ENCODE assay signal across 1 cellular context in the genomic region with DNA sequence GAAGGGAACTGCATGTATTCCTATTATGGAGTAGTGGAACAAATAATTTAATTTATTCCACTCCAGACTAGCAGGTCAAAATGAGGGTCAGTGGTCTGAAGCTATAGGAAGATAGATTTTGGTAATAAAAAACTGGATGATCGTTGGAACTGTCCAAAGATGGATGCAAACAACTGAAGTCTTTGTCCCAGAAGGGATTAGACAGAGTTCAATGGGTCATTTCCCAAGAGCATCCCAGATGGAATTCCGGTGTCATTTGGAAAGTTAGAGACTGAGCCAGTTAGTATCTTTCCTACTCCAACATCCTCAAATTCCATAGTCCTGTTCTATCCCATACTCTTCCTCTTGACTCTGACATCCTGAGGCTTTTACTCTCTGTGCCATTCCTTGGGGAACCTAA.
TF ChIP-seq lines count a peak whose summit lies in the region.

No MANE protein-coding gene starts in this region.

TF ChIP-seq in HepG2, 621 proteins besides CTCF, POLR2A, EP300 and RAD21 (continued from another document and continues in another):
- TF ChIP-seq, protein P1, sequence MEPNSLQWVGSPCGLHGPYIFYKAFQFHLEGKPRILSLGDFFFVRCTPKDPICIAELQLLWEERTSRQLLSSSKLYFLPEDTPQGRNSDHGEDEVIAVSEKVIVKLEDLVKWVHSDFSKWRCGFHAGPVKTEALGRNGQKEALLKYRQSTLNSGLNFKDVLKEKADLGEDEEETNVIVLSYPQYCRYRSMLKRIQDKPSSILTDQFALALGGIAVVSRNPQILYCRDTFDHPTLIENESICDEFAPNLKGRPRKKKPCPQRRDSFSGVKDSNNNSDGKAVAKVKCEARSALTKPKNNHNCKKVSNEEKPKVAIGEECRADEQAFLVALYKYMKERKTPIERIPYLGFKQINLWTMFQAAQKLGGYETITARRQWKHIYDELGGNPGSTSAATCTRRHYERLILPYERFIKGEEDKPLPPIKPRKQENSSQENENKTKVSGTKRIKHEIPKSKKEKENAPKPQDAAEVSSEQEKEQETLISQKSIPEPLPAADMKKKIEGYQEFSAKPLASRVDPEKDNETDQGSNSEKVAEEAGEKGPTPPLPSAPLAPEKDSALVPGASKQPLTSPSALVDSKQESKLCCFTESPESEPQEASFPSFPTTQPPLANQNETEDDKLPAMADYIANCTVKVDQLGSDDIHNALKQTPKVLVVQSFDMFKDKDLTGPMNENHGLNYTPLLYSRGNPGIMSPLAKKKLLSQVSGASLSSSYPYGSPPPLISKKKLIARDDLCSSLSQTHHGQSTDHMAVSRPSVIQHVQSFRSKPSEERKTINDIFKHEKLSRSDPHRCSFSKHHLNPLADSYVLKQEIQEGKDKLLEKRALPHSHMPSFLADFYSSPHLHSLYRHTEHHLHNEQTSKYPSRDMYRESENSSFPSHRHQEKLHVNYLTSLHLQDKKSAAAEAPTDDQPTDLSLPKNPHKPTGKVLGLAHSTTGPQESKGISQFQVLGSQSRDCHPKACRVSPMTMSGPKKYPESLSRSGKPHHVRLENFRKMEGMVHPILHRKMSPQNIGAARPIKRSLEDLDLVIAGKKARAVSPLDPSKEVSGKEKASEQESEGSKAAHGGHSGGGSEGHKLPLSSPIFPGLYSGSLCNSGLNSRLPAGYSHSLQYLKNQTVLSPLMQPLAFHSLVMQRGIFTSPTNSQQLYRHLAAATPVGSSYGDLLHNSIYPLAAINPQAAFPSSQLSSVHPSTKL (CRISPR knock-in tag; IDR thresholded peaks at IDR 0.05): peak; percentile 66
- TF ChIP-seq ZMYM2 (CRISPR knock-in tag; IDR thresholded peaks at IDR 0.05) (peak; percentile 49; the same call in 1 of the 2 replicates), HMG20A (CRISPR knock-in tag; IDR thresholded peaks at IDR 0.05; ENCODE audit: borderline replicate concordance) (peak; percentile 46; the same call in 1 of the 2 replicates), SAP130 (CRISPR knock-in tag; IDR thresholded peaks at IDR 0.05; ENCODE audit: low read depth) (peak; percentile 29; the same call in 1 of the 2 replicates), IKZF4 (CRISPR knock-in tag; IDR thresholded peaks at IDR 0.05; ENCODE audit: borderline replicate concordance, low read depth, not compliant biosample characterization) (no peak), SOX6 (IDR thresholded peaks at IDR 0.05) (no peak), SOX6 (CRISPR knock-in tag; IDR thresholded peaks at IDR 0.05) (peak; percentile 52), SRSF9 (IDR thresholded peaks at IDR 0.05; ENCODE audit: borderline replicate concordance, insufficient read depth, low read depth, low read length, poor library complexity, severe bottlenecking) (no peak), PHF21A (CRISPR knock-in tag; IDR thresholded peaks at IDR 0.05) (peak; percentile 50), GABPA (IDR thresholded peaks at IDR 0.05; ENCODE audit: low read depth, low read length) (no peak), GABPA (CRISPR knock-in tag; IDR thresholded peaks at IDR 0.05; ENCODE audit: low read depth) (no peak), ZNF737 (CRISPR knock-in tag; IDR thresholded peaks at IDR 0.05; ENCODE audit: borderline replicate concordance) (no peak), KDM1A (CRISPR knock-in tag; IDR thresholded peaks at IDR 0.05) (no peak), TSC22D2 (CRISPR knock-in tag; IDR thresholded peaks at IDR 0.05; ENCODE audit: borderline replicate concordance) (no peak), RARA (CRISPR knock-in tag; IDR thresholded peaks at IDR 0.05) (peak; percentile 74), ZNF644 (CRISPR knock-in tag; IDR thresholded peaks at IDR 0.05; ENCODE audit: low read depth) (peak; percentile 72; the same call in 1 of the 2 replicates), ZNF605 (CRISPR knock-in tag; IDR thresholded peaks at IDR 0.05) (0 out of 2 replicates have a peak, but pooled peaks have one; percentile 41), RBM22 (optimal IDR thresholded peaks at IDR 0.05; ENCODE audit: low read length) (no peak), POLR2AphosphoS2 (IDR thresholded peaks at IDR 0.05; ENCODE audit: low read depth, low read length) (no peak), TCF7 (IDR thresholded peaks at IDR 0.05; ENCODE audit: low read depth) (no peak), ZNF557 (CRISPR knock-in tag; IDR thresholded peaks at IDR 0.05) (no peak), SOX5 (CRISPR knock-in tag; IDR thresholded peaks at IDR 0.05; ENCODE audit: borderline replicate concordance) (peak; percentile 59; the same call in 1 of the 2 replicates), BCL6 (CRISPR knock-in tag; IDR thresholded peaks at IDR 0.05) (peak; percentile 21; the same call in 1 of the 2 replicates), ZNF569 (CRISPR knock-in tag; IDR thresholded peaks at IDR 0.05; ENCODE audit: borderline replicate concordance) (no peak), NR2F1 (CRISPR knock-in tag; IDR thresholded peaks at IDR 0.05) (peak; percentile 23 to 33; a peak in 2 of 4 replicates), ZNF274 (CRISPR knock-in tag; IDR thresholded peaks at IDR 0.05) (no peak), ZNF383 (CRISPR knock-in tag; IDR thresholded peaks at IDR 0.05; ENCODE audit: borderline replicate concordance) (no peak), PITX1 (CRISPR knock-in tag; IDR thresholded peaks at IDR 0.05) (peak; percentile 87), CEBPG (CRISPR knock-in tag; IDR thresholded peaks at IDR 0.05) (0 out of 2 replicates have a peak, but pooled peaks have one; percentile 31), RXRA (CRISPR knock-in tag; IDR thresholded peaks at IDR 0.05) (no peak), TEAD3 (CRISPR knock-in tag; optimal IDR thresholded peaks at IDR 0.05; ENCODE audit: borderline replicate concordance) (peak; percentile 68), JDP2 (CRISPR knock-in tag; IDR thresholded peaks at IDR 0.05; ENCODE audit: borderline replicate concordance) (no peak), CEBPB (IDR thresholded peaks at IDR 0.05; ENCODE audit: borderline replicate concordance, low read depth, low read length) (0 out of 2 replicates have a peak, but pooled peaks have one; percentile 4), LCORL (IDR thresholded peaks at IDR 0.05) (no peak), LCORL (CRISPR knock-in tag; IDR thresholded peaks at IDR 0.05) (peak; percentile 22; the same call in 1 of the 2 replicates), ZNF34 (CRISPR knock-in tag; IDR thresholded peaks at IDR 0.05; ENCODE audit: borderline replicate concordance) (no peak), EHMT2 (IDR thresholded peaks at IDR 0.05; ENCODE audit: borderline replicate concordance, low read depth, low read length) (peak; percentile 44; the same call in 1 of the 2 replicates), HMG20B (CRISPR knock-in tag; conservative IDR thresholded peaks at IDR 0.05) (0 out of 2 replicates have a peak, but pooled peaks have one; percentile 26), NCOR1 (IDR thresholded peaks at IDR 0.05; ENCODE audit: borderline replicate concordance, low read length) (peak; percentile 64; the same call in 1 of the 2 replicates), HNF4G (IDR thresholded peaks at IDR 0.05; ENCODE audit: borderline replicate concordance, low read depth, low read length) (peak; percentile 55; the same call in 1 of the 2 replicates), HNF4G (CRISPR knock-in tag; IDR thresholded peaks at IDR 0.05; ENCODE audit: borderline replicate concordance, low read depth) (no peak), POGZ (CRISPR knock-in tag; IDR thresholded peaks at IDR 0.05) (peak; percentile 72), HOXA5 (CRISPR knock-in tag; IDR thresholded peaks at IDR 0.05) (no peak)
- TF ChIP-seq, protein P2, sequence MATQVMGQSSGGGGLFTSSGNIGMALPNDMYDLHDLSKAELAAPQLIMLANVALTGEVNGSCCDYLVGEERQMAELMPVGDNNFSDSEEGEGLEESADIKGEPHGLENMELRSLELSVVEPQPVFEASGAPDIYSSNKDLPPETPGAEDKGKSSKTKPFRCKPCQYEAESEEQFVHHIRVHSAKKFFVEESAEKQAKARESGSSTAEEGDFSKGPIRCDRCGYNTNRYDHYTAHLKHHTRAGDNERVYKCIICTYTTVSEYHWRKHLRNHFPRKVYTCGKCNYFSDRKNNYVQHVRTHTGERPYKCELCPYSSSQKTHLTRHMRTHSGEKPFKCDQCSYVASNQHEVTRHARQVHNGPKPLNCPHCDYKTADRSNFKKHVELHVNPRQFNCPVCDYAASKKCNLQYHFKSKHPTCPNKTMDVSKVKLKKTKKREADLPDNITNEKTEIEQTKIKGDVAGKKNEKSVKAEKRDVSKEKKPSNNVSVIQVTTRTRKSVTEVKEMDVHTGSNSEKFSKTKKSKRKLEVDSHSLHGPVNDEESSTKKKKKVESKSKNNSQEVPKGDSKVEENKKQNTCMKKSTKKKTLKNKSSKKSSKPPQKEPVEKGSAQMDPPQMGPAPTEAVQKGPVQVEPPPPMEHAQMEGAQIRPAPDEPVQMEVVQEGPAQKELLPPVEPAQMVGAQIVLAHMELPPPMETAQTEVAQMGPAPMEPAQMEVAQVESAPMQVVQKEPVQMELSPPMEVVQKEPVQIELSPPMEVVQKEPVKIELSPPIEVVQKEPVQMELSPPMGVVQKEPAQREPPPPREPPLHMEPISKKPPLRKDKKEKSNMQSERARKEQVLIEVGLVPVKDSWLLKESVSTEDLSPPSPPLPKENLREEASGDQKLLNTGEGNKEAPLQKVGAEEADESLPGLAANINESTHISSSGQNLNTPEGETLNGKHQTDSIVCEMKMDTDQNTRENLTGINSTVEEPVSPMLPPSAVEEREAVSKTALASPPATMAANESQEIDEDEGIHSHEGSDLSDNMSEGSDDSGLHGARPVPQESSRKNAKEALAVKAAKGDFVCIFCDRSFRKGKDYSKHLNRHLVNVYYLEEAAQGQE (IDR thresholded peaks at IDR 0.05; ENCODE audit: borderline replicate concordance in 1 of 2, low read depth in 1 of 2, low read length in 2 of 2): 0 out of 4 replicates have a peak, but pooled peaks of 1 of the 2 experiments have one; percentile 52
- TF ChIP-seq, protein P3, sequence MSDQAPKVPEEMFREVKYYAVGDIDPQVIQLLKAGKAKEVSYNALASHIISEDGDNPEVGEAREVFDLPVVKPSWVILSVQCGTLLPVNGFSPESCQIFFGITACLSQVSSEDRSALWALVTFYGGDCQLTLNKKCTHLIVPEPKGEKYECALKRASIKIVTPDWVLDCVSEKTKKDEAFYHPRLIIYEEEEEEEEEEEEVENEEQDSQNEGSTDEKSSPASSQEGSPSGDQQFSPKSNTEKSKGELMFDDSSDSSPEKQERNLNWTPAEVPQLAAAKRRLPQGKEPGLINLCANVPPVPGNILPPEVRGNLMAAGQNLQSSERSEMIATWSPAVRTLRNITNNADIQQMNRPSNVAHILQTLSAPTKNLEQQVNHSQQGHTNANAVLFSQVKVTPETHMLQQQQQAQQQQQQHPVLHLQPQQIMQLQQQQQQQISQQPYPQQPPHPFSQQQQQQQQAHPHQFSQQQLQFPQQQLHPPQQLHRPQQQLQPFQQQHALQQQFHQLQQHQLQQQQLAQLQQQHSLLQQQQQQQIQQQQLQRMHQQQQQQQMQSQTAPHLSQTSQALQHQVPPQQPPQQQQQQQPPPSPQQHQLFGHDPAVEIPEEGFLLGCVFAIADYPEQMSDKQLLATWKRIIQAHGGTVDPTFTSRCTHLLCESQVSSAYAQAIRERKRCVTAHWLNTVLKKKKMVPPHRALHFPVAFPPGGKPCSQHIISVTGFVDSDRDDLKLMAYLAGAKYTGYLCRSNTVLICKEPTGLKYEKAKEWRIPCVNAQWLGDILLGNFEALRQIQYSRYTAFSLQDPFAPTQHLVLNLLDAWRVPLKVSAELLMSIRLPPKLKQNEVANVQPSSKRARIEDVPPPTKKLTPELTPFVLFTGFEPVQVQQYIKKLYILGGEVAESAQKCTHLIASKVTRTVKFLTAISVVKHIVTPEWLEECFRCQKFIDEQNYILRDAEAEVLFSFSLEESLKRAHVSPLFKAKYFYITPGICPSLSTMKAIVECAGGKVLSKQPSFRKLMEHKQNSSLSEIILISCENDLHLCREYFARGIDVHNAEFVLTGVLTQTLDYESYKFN (CRISPR knock-in tag; conservative IDR thresholded peaks at IDR 0.05): peak; percentile 46
- TF ChIP-seq, protein P4, sequence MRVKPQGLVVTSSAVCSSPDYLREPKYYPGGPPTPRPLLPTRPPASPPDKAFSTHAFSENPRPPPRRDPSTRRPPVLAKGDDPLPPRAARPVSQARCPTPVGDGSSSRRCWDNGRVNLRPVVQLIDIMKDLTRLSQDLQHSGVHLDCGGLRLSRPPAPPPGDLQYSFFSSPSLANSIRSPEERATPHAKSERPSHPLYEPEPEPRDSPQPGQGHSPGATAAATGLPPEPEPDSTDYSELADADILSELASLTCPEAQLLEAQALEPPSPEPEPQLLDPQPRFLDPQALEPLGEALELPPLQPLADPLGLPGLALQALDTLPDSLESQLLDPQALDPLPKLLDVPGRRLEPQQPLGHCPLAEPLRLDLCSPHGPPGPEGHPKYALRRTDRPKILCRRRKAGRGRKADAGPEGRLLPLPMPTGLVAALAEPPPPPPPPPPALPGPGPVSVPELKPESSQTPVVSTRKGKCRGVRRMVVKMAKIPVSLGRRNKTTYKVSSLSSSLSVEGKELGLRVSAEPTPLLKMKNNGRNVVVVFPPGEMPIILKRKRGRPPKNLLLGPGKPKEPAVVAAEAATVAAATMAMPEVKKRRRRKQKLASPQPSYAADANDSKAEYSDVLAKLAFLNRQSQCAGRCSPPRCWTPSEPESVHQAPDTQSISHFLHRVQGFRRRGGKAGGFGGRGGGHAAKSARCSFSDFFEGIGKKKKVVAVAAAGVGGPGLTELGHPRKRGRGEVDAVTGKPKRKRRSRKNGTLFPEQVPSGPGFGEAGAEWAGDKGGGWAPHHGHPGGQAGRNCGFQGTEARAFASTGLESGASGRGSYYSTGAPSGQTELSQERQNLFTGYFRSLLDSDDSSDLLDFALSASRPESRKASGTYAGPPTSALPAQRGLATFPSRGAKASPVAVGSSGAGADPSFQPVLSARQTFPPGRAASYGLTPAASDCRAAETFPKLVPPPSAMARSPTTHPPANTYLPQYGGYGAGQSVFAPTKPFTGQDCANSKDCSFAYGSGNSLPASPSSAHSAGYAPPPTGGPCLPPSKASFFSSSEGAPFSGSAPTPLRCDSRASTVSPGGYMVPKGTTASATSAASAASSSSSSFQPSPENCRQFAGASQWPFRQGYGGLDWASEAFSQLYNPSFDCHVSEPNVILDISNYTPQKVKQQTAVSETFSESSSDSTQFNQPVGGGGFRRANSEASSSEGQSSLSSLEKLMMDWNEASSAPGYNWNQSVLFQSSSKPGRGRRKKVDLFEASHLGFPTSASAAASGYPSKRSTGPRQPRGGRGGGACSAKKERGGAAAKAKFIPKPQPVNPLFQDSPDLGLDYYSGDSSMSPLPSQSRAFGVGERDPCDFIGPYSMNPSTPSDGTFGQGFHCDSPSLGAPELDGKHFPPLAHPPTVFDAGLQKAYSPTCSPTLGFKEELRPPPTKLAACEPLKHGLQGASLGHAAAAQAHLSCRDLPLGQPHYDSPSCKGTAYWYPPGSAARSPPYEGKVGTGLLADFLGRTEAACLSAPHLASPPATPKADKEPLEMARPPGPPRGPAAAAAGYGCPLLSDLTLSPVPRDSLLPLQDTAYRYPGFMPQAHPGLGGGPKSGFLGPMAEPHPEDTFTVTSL (CRISPR knock-in tag; IDR thresholded peaks at IDR 0.05; ENCODE audit: borderline replicate concordance): 0 out of 2 replicates have a peak, but pooled peaks have one; percentile 22
